ENCODE assay signal across 1 cellular context in genomic region chr22:49204599-49205214, GRCh38.
TF ChIP-seq lines count a peak whose summit lies in the region.

No MANE protein-coding gene starts in this region.

TF ChIP-seq in HepG2, 621 proteins besides CTCF, POLR2A, EP300 and RAD21 (continued from another document):
- TF ChIP-seq REST (IDR thresholded peaks at IDR 0.05; ENCODE audit: borderline replicate concordance in 1 of 2, low read depth in 1 of 2, low read length in 2 of 2) (no peak), USF2 (IDR thresholded peaks at IDR 0.05; ENCODE audit: low read depth, low read length) (no peak), USF2 (CRISPR knock-in tag; IDR thresholded peaks at IDR 0.05; ENCODE audit: borderline replicate concordance) (no peak), ZC3H13 (CRISPR knock-in tag; IDR thresholded peaks at IDR 0.05) (no peak), KLF11 (CRISPR knock-in tag; IDR thresholded peaks at IDR 0.05) (no peak), YEATS4 (CRISPR knock-in tag; IDR thresholded peaks at IDR 0.05; ENCODE audit: borderline replicate concordance) (no peak), NAIF1 (CRISPR knock-in tag; IDR thresholded peaks at IDR 0.05; ENCODE audit: borderline replicate concordance) (no peak), KAT7 (CRISPR knock-in tag; IDR thresholded peaks at IDR 0.05; ENCODE audit: borderline replicate concordance) (no peak), BCL3 (CRISPR knock-in tag; IDR thresholded peaks at IDR 0.05) (no peak), ZNF414 (CRISPR knock-in tag; IDR thresholded peaks at IDR 0.05) (no peak)
